In the genomic region with DNA sequence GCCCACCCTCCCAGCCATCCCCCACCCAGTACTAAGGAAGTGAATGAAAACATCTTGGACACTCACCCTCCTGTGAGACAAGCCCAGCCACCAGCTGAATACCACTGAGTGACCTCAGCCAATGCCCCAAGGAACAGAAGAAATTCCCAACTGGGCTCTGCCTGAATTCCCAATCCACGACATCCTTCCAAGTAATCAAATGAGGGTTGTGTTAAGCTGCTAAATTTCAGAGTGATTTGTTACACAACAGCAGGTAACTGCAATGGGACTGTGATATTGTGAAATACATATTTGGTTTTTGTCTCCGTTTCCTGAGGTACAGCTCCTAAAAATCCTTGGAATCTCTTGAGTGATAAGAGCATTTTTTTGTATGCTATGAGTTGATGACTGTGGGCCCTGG, we compare ENCODE assay signal across 25 cellular contexts.
"Had no signal": no experiment of that assay in that cellular context is flagged by ENCODE, and none has a peak within 500 bp of the region (broad histone marks: within the 10 kb centered on the region; RNA-seq: fewer than 3 reads in every experiment).

No MANE protein-coding gene starts in this region.

- DNase-seq: activated CD4-positive, alpha-beta T cell treated with anti-CD3 and anti-CD28 coated beads for 36 hours; activated CD4-positive, alpha-beta T cell treated with anti-CD3 and anti-CD28 coated beads, Interleukin-2, amount 50 U/mL, for 48 hours; activated gamma-delta T cell treated with Interleukin-2 at 50 U/mL for 16 hours; activated T-cell treated with anti-CD3 and anti-CD28 coated beads for 4 hours; amygdala; body of pancreas; central memory CD4-positive, alpha-beta T cell; dorsolateral prefrontal cortex; foreskin melanocyte; hypothalamus; lower lobe of right lung; stimulated activated CD4-positive, alpha-beta T cell treated with anti-CD3 and anti-CD28 coated beads, Interleukin-4, amount 100 ng/mL, for 1 hour; stomach had no signal

- H3K9me3 Mint-ChIP-seq: WTC11 had no signal

- H2AFZ ChIP-seq: neural progenitor cell had no signal

- FAIRE-seq: colon, keratinocyte, TTC549 had no signal

- H3K36me3 Mint-ChIP-seq: activated naive CD8-positive, alpha-beta T cell; stimulated activated effector memory CD8-positive, alpha-beta T cell treated with anti-CD3 and anti-CD28 coated beads, Interleukin-12 subunit alpha, Interleukin-12 subunit beta, amount 100 ng/mL, for 72 hours; WTC11 had no signal

- H3K27ac Mint-ChIP-seq: activated CD4-positive, alpha-beta T cell treated with anti-CD3 and anti-CD28 coated beads for 36 hours; activated naive CD8-positive, alpha-beta T cell; activated T-helper 1 cell treated with anti-CD3 and anti-CD28 coated beads, Interleukin-12 subunit alpha, Interleukin-12 subunit beta, Interleukin-2, Interleukin-4 antibody, amounts not matched to agents 30 ng/mL and 10 ng/mL and 1 ng/mL, durations not matched to agents 14 hours and 24 hours and 36 hours; neural progenitor cell; stimulated activated effector memory CD8-positive, alpha-beta T cell treated with anti-CD3 and anti-CD28 coated beads, Interleukin-12 subunit alpha, Interleukin-12 subunit beta, amount 100 ng/mL, for 72 hours; T-helper 2 cell treated with Interferon-gamma antibody and Interleukin-4, amounts not matched to agents 5 μg/mL and 100 μg/mL, for 36 hours; WTC11 had no signal

- H3K4me1 ChIP-seq: body of pancreas, lower lobe of right lung, prostate gland, right atrium auricular region, stomach had no signal

- ATAC-seq: activated CD4-positive, alpha-beta T cell treated with anti-CD3 and anti-CD28 coated beads for 36 hours; body of pancreas; lower lobe of right lung; stimulated activated effector memory CD8-positive, alpha-beta T cell treated with anti-CD3 and anti-CD28 coated beads, Interleukin-12 subunit alpha, Interleukin-12 subunit beta, amount 100 ng/mL, for 72 hours; WTC11 had no signal

- H3K9me3 ChIP-seq: body of pancreas, lower lobe of right lung, prostate gland, right atrium auricular region, stomach had no signal

- H3K4me2 ChIP-seq: neural progenitor cell had no signal

- H3K27ac ChIP-seq: body of pancreas, dorsolateral prefrontal cortex, lower lobe of right lung, neural progenitor cell, prostate gland, right atrium auricular region, stomach had no signal

- H3K36me3 ChIP-seq: lower lobe of right lung, neural progenitor cell, prostate gland, right atrium auricular region, stomach had no signal

- H3K27me3 Mint-ChIP-seq: activated CD4-positive, alpha-beta T cell treated with anti-CD3 and anti-CD28 coated beads for 36 hours; activated naive CD8-positive, alpha-beta T cell had no signal

- H3K9ac ChIP-seq: neural progenitor cell had no signal

- H3K27me3 ChIP-seq: body of pancreas, neural progenitor cell, right atrium auricular region, stomach had no signal

- H3K4me3 ChIP-seq: body of pancreas, dorsolateral prefrontal cortex, lower lobe of right lung, neural progenitor cell, prostate gland, right atrium auricular region, skin epidermis, stomach had no signal

- H3K4me3 Mint-ChIP-seq: activated CD4-positive, alpha-beta T cell treated with anti-CD3 and anti-CD28 coated beads for 36 hours; activated naive CD8-positive, alpha-beta T cell; activated T-helper 1 cell treated with anti-CD3 and anti-CD28 coated beads, Interleukin-12 subunit alpha, Interleukin-12 subunit beta, Interleukin-2, Interleukin-4 antibody, amounts not matched to agents 30 ng/mL and 10 ng/mL and 1 ng/mL, durations not matched to agents 14 hours and 24 hours and 36 hours; neural progenitor cell; stimulated activated effector memory CD8-positive, alpha-beta T cell treated with anti-CD3 and anti-CD28 coated beads, Interleukin-12 subunit alpha, Interleukin-12 subunit beta, amount 100 ng/mL, for 72 hours; T-helper 2 cell treated with Interferon-gamma antibody and Interleukin-4, amounts not matched to agents 5 μg/mL and 100 μg/mL, for 36 hours; WTC11 had no signal

- H3K4me1 Mint-ChIP-seq: activated CD4-positive, alpha-beta T cell treated with anti-CD3 and anti-CD28 coated beads for 36 hours; stimulated activated effector memory CD8-positive, alpha-beta T cell treated with anti-CD3 and anti-CD28 coated beads, Interleukin-12 subunit alpha, Interleukin-12 subunit beta, amount 100 ng/mL, for 72 hours had no signal
